Comparison of ENCODE assay signal across 12 cellular contexts in the genomic region with DNA sequence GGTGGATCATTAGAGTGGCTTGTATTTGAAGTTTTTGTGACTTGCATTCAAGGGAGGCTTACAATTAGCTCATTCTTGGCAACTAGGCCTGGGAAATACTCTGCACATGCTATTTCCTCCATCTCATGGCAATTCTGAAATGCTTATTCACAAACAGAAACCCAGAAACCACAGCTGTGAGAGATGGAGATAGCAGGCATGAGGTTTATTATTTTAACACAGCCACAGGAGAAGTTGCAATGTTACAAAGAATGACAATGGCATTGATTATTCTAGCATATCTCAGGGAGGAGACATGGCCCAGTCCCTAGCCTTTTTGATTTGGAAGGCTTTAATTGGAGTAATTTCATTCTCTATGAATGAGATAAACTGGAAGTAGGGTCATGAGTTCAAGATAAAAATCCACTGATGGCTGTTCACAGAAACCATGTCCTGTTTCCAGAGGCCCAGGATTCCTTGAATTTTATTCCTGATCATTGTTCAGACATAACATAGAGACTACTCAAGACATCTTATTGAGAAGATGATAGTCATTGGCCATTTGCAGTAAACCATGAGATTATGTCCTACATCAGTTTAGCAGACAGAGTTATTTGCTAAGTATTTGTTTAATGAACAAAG.
DNase-seq lines count a peak whose midpoint lies in the region; ATAC-seq and TF ChIP-seq lines count a peak whose summit lies in the region.
"Had no signal": no experiment of that assay in that cellular context is flagged by ENCODE, and none has a peak within 500 bp of the region (broad histone marks: within the 10 kb centered on the region; RNA-seq: fewer than 3 reads in every experiment).

No MANE protein-coding gene starts in this region.

- intact Hi-C loops in activated CD4-positive, alpha-beta T cell treated with anti-CD3 and anti-CD28 coated beads for 36 hours (cut with DNase I, micrococcal nuclease): no loop called here

- H3K4me1 Mint-ChIP-seq in activated CD4-positive, alpha-beta T cell treated with anti-CD3 and anti-CD28 coated beads for 36 hours: no peaks in the 10 kb centered on the region
- H3K4me1 Mint-ChIP-seq in type B pancreatic cell (ENCODE audit: unreplicated experiment): no peaks in the 10 kb centered on the region
- H3K4me1 Mint-ChIP-seq: activated naive CD8-positive, alpha-beta T cell treated with anti-CD3 and anti-CD28 coated beads, Interleukin-2, amount 10 ng/mL, durations not matched to agents 7 days and 5 days; neural progenitor cell had no signal

- no peak overlapping the region for H3K4me3 Mint-ChIP-seq in activated CD4-positive, alpha-beta T cell treated with anti-CD3 and anti-CD28 coated beads for 36 hours
- no peak overlapping the region for H3K4me3 Mint-ChIP-seq in type B pancreatic cell
- H3K4me3 Mint-ChIP-seq: activated naive CD8-positive, alpha-beta T cell treated with anti-CD3 and anti-CD28 coated beads, Interleukin-2, amount 10 ng/mL, durations not matched to agents 7 days and 5 days; CD8-positive, alpha-beta T cell; neural progenitor cell had no signal

- DNase-seq in Daoy (ENCODE audit: low read depth) (peak; percentile 70), SK-MEL-5 (ENCODE audit: low read depth, low spot score) (peak; percentile 52), fibroblast of mammary gland (ENCODE audit: low read depth) (peak; percentile 70), non-pigmented ciliary epithelial cell (ENCODE audit: low read depth) (peak; percentile 75), type B pancreatic cell (ENCODE audit: extremely low spot score, unreplicated experiment) (no peak)
- DNase-seq in activated CD4-positive, alpha-beta T cell treated with anti-CD3 and anti-CD28 coated beads for 36 hours: no peak
- DNase-seq: activated naive CD8-positive, alpha-beta T cell treated with anti-CD3 and anti-CD28 coated beads, Interleukin-2, amount 10 ng/mL, durations not matched to agents 7 days and 5 days; CD8-positive, alpha-beta T cell; T-helper 9 cell had no signal

- H3K27me3 Mint-ChIP-seq in activated CD4-positive, alpha-beta T cell treated with anti-CD3 and anti-CD28 coated beads for 36 hours: peaks cover 2% of the 10 kb centered on the region
- no peaks in the 10 kb centered on the region for H3K27me3 Mint-ChIP-seq in type B pancreatic cell

- POLR2A ChIA-PET in activated CD4-positive, alpha-beta T cell treated with anti-CD3 and anti-CD28 coated beads for 36 hours (lab: Charles Lee): no interaction called here

- no peak overlapping the region for H3K27ac Mint-ChIP-seq in activated CD4-positive, alpha-beta T cell treated with anti-CD3 and anti-CD28 coated beads for 36 hours
- H3K27ac Mint-ChIP-seq in type B pancreatic cell: no peak overlapping the region
- H3K27ac Mint-ChIP-seq: activated naive CD8-positive, alpha-beta T cell treated with anti-CD3 and anti-CD28 coated beads, Interleukin-2, amount 10 ng/mL, durations not matched to agents 7 days and 5 days; CD8-positive, alpha-beta T cell; neural progenitor cell had no signal

- H3K4me3 ChIP-seq in fibroblast of mammary gland (ENCODE audit: control insufficient read depth, low read depth, low read length): no peak overlapping the region
- H3K4me3 ChIP-seq: neural progenitor cell had no signal

- no peak for ATAC-seq in activated CD4-positive, alpha-beta T cell treated with anti-CD3 and anti-CD28 coated beads for 36 hours
- ATAC-seq in HG02852 (IDR thresholded peaks at IDR 0.05; ENCODE audit: unreplicated experiment): no peak
- ATAC-seq in GM19035 (IDR thresholded peaks at IDR 0.05; ENCODE audit: unreplicated experiment): no peak
- ATAC-seq: CD8-positive, alpha-beta T cell had no signal

- CTCF ChIA-PET in activated CD4-positive, alpha-beta T cell treated with anti-CD3 and anti-CD28 coated beads for 36 hours (lab: Charles Lee): no interaction called here

- no peaks in the 10 kb centered on the region for H3K36me3 Mint-ChIP-seq in activated CD4-positive, alpha-beta T cell treated with anti-CD3 and anti-CD28 coated beads for 36 hours (ENCODE audit: low read depth)
- H3K36me3 Mint-ChIP-seq in type B pancreatic cell: peaks cover 4% of the 10 kb centered on the region
- H3K36me3 Mint-ChIP-seq: activated naive CD8-positive, alpha-beta T cell treated with anti-CD3 and anti-CD28 coated beads, Interleukin-2, amount 10 ng/mL, durations not matched to agents 7 days and 5 days; CD8-positive, alpha-beta T cell had no signal

- H3K9me3 Mint-ChIP-seq in activated CD4-positive, alpha-beta T cell treated with anti-CD3 and anti-CD28 coated beads for 36 hours (ENCODE audit: low read depth): no peaks in the 10 kb centered on the region
- H3K9me3 Mint-ChIP-seq in type B pancreatic cell: peaks cover 4% of the 10 kb centered on the region
- H3K9me3 Mint-ChIP-seq: activated naive CD8-positive, alpha-beta T cell treated with anti-CD3 and anti-CD28 coated beads, Interleukin-2, amount 10 ng/mL, durations not matched to agents 7 days and 5 days; CD8-positive, alpha-beta T cell had no signal

- TF ChIP-seq CTCF in fibroblast of mammary gland (conservative IDR thresholded peaks at IDR 0.05; ENCODE audit: control insufficient read depth, insufficient read depth, low read depth, low read length) (no peak), type B pancreatic cell (conservative IDR thresholded peaks at IDR 0.05) (no peak)

- in situ Hi-C loops in SK-MEL-5 (cut with HindIII; ENCODE audit: low pct_unique_long_range_greater_than_20kb, low sequenced_read_pairs): no loop called here

Comparison
In these comparisons a context has a peak if more than half of its experiments do, and no peak if none do; other contexts are left out.
1. DNase-seq: peak in Daoy (single experiment), SK-MEL-5 (single experiment), fibroblast of mammary gland (single experiment) and non-pigmented ciliary epithelial cell (single experiment); none in activated CD4-positive, alpha-beta T cell treated with anti-CD3 and anti-CD28 coated beads for 36 hours (single experiment) and type B pancreatic cell (single experiment).